Comparison of ENCODE assay signal across 16 cellular contexts in the genomic region with DNA sequence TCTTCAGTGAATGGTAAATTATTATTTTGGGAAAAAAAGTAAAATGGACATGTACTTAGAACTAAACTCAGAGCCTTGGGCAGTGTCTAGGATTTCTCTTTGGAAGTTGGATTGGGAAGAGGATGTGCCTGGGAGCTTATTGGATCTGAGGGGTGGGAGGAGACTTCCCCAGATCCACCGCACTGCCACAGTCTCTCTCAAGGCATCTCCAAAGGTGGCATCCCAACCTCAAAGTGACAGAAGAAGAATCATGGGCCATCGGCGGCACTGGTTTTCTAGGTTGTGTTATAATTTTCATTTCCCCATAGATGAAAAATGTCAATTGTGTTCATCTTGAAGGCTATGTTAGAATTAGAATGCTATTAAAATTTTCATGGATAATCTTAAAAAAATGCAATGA.
DNase-seq lines count a peak whose midpoint lies in the region; ATAC-seq and TF ChIP-seq lines count a peak whose summit lies in the region.
"Had no signal": no experiment of that assay in that cellular context is flagged by ENCODE, and none has a peak within 500 bp of the region (broad histone marks: within the 10 kb centered on the region; RNA-seq: fewer than 3 reads in every experiment).

No MANE protein-coding gene starts in this region.

- H3K79me2 ChIP-seq in PC-9 (ENCODE audit: low read depth): no peaks in the 10 kb centered on the region

- CTCF ChIA-PET in PC-9 (lab: Charles Lee): no interaction called here

- H3K4me2 ChIP-seq in PC-9: no peak overlapping the region

- peaks cover 18 to 21% of the 10 kb centered on the region in 2 donors for H3K36me3 Mint-ChIP-seq in CD14-positive monocyte
- H3K36me3 Mint-ChIP-seq: stimulated activated memory B cell treated with anti-CD40 and anti-IgM and Interleukin-4, amounts not matched to agents 10 μg/mL and 1 μg/mL and 100 μg/mL, for 72 hours had no signal

- no TSS peak for BruUV-seq in PC-9 (replicated peaks; lab: Mats Ljungman, UMichigan)

- POLR2A ChIA-PET in PC-9 (lab: Charles Lee; ENCODE audit: unreplicated experiment): no interaction called here

- H3K4me3 Mint-ChIP-seq in CD14-positive monocyte: peak overlapping the region in 1 of 2 donors; percentile 57
- H3K4me3 Mint-ChIP-seq: activated T-helper 1 cell treated with anti-CD3 and anti-CD28 coated beads, Interleukin-12 subunit alpha, Interleukin-12 subunit beta, Interleukin-2, Interleukin-4 antibody, amounts not matched to agents 30 ng/mL and 10 ng/mL and 1 ng/mL, durations not matched to agents 14 hours and 24 hours and 36 hours; stimulated activated memory B cell treated with anti-CD40 and anti-IgM and Interleukin-4, amounts not matched to agents 10 μg/mL and 1 μg/mL and 100 μg/mL, for 72 hours had no signal

- TF ChIP-seq POLR2A in gastroesophageal sphincter (IDR thresholded peaks at IDR 0.05) (no peak), spleen (IDR thresholded peaks at IDR 0.05) (no peak)

- 0 out of 2 replicates have a peak overlapping the region, but pooled peaks have one; percentile 10 for H3K27ac ChIP-seq in PC-9
- H3K27ac ChIP-seq in gastroesophageal sphincter: peak overlapping the region in 3 of 4 donors; percentile 36 to 74 (median 54)
- H3K27ac ChIP-seq in spleen: peak overlapping the region in 7 of 8 donors; percentile 36 to 90 (median 72)

- H2AFZ ChIP-seq in PC-9: no peak overlapping the region

- H3K27ac Mint-ChIP-seq in CD14-positive monocyte: peak overlapping the region; percentile 95 to 100 (median 100)
- H3K27ac Mint-ChIP-seq: stimulated activated memory B cell treated with anti-CD40 and anti-IgM and Interleukin-4, amounts not matched to agents 10 μg/mL and 1 μg/mL and 100 μg/mL, for 72 hours had no signal

- WGBS in gastroesophageal sphincter (ENCODE audit: low coverage in 1 of 2), 2 donors: 81 to 96% methylated on average over 3 of the region's 3 CpGs
- 87 to 92% (median 90%) methylated on average over 3 of the region's 3 CpGs for WGBS in spleen, 5 donors

- H3K9me3 Mint-ChIP-seq in CD14-positive monocyte: peaks cover 0 to 2% (median 0%) of the 10 kb centered on the region in 7 donors
- H3K9me3 Mint-ChIP-seq: activated T-helper 1 cell treated with anti-CD3 and anti-CD28 coated beads, Interleukin-12 subunit alpha, Interleukin-12 subunit beta, Interleukin-2, Interleukin-4 antibody, amounts not matched to agents 30 ng/mL and 10 ng/mL and 1 ng/mL, durations not matched to agents 14 hours and 24 hours and 36 hours; nephron; stimulated activated memory B cell treated with anti-CD40 and anti-IgM and Interleukin-4, amounts not matched to agents 10 μg/mL and 1 μg/mL and 100 μg/mL, for 72 hours had no signal

- TF ChIP-seq CTCF in CD14-positive monocyte (IDR thresholded peaks at IDR 0.05) (no peak), PC-9 (conservative IDR thresholded peaks at IDR 0.05) (no peak), gastroesophageal sphincter (IDR thresholded peaks at IDR 0.05) (no peak), spleen (IDR thresholded peaks at IDR 0.05 in 8 of 11, conservative IDR thresholded peaks at IDR 0.05 in 3 of 11) (no peak)

- H3K36me3 ChIP-seq in PC-9 (ENCODE audit: low read depth) (no peaks in the 10 kb centered on the region), gastroesophageal sphincter (no peaks in the 10 kb centered on the region), spleen (no peaks in the 10 kb centered on the region)

- H3K9me2 ChIP-seq in PC-9 (ENCODE audit: insufficient read depth): no peaks in the 10 kb centered on the region

- H4K20me1 ChIP-seq in PC-9 (ENCODE audit: insufficient read depth): no peaks in the 10 kb centered on the region

- ATAC-seq in gastroesophageal sphincter (no peak), HG02623 (IDR thresholded peaks at IDR 0.05; ENCODE audit: unreplicated experiment) (no peak)
- no peak for ATAC-seq in stimulated activated naive CD8-positive, alpha-beta T cell treated with anti-CD3 and anti-CD28 coated beads, Interleukin-15, Interleukin-2, amounts not matched to agents 100 U/mL and 50 U/mL, for 24 hours
- ATAC-seq: stimulated activated memory B cell treated with anti-CD40 and anti-IgM and Interleukin-4, amounts not matched to agents 10 μg/mL and 1 μg/mL and 100 μg/mL, for 72 hours had no signal

- H3K9me3 ChIP-seq in PC-9 (ENCODE audit: insufficient read depth, low read depth): no peaks in the 10 kb centered on the region
- H3K9me3 ChIP-seq in gastroesophageal sphincter: no peaks in the 10 kb centered on the region
- no peaks in the 10 kb centered on the region for H3K9me3 ChIP-seq in spleen

- peaks cover 31% of the 10 kb centered on the region for H3F3A ChIP-seq in PC-9 (ENCODE audit: insufficient read depth, low read depth)

- DNase-seq in CD14-positive monocyte (ENCODE audit: low spot score): no peak
- DNase-seq in PC-9: no peak
- DNase-seq in spleen: no peak
- no peak for DNase-seq in mesenteric fat pad (ENCODE audit: low spot score)
- DNase-seq in cerebellar cortex (ENCODE audit: low spot score): no peak
- DNase-seq in stimulated activated naive CD8-positive, alpha-beta T cell treated with anti-CD3 and anti-CD28 coated beads, Interleukin-15, Interleukin-2, amounts not matched to agents 100 U/mL and 50 U/mL, for 24 hours: no peak
- DNase-seq: effector CD4-positive, alpha-beta T cell; NCI-H1105 treated with DMSO at 0.1 percent for 48 hours; NCI-H2171; NCI-H748 treated with DMSO at 0.1 percent for 48 hours; T-helper 9 cell had no signal

- H3K27me3 Mint-ChIP-seq in CD14-positive monocyte (ENCODE audit: low read depth in 3 of 3): peaks cover 0 to 3% (median 0%) of the 10 kb centered on the region in 3 donors

- peaks cover 100% of the 10 kb centered on the region for H3K4me1 Mint-ChIP-seq in CD14-positive monocyte

- no peak for TF ChIP-seq EP300 in gastroesophageal sphincter (IDR thresholded peaks at IDR 0.05)

- H3K27me3 ChIP-seq in PC-9 (ENCODE audit: insufficient read depth, low read depth) (no peaks in the 10 kb centered on the region), gastroesophageal sphincter (no peaks in the 10 kb centered on the region), spleen (replicated peaks in 1 of 7) (peaks cover 0 to 4% (median 0%) of the 10 kb centered on the region in 7 donors)

- H3K4me1 ChIP-seq in PC-9 (replicated peaks; ENCODE audit: insufficient read depth): peaks cover 88% of the 10 kb centered on the region
- H3K4me1 ChIP-seq in gastroesophageal sphincter: peaks cover 0 to 59% (median 9%) of the 10 kb centered on the region in 3 donors
- peaks cover 2 to 93% (median 34%) of the 10 kb centered on the region in 6 donors for H3K4me1 ChIP-seq in spleen

- intact Hi-C loops in CD14-positive monocyte (cut with micrococcal nuclease) (loop anchor here (5.0 to 10.0 kb wide), 3 partner anchors 36 to 212 kb away; a partner anchor contains a TSS), PC-9 (cut with micrococcal nuclease; ENCODE audit: unreplicated experiment) (no loop called here), spleen (cut with DNase I; ENCODE audit: low total_unique reads) (no loop called here)

- no peak overlapping the region for H3K4me3 ChIP-seq in PC-9
- no peak overlapping the region for H3K4me3 ChIP-seq in gastroesophageal sphincter
- H3K4me3 ChIP-seq in spleen: no peak overlapping the region

Comparison
In these comparisons a context has a peak if more than half of its experiments do, and no peak if none do; other contexts are left out.
1. H3K27ac ChIP-seq: peak in every context shown above with its lines; median percentile 72 in spleen; 54 in gastroesophageal sphincter; 10 in PC-9.
2. intact Hi-C loops: an anchor here in CD14-positive monocyte (5.0 to 10.0 kb wide); none called in PC-9 and spleen.